Comparison of ENCODE assay signal across 14 cellular contexts in the genomic region with DNA sequence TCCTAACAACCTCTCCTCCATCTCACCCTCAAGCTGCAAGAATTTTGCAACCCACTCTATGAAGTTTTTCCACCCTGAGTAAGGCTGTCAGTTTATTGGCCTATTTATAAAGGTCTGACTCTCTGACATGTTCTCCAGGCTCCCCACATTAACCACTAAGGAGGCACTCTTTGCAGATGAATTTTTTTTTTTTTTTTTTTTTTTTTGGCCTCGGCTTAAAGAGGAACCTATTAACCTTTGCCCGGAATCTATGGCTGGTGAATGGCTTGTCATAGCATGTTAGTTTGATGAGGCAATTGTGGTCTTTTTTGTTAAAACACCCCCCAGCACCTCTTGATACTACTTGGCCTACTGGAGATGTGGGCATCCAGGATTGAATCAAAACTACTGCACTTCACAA. TPM values are rescaled to one million over a fixed set of nuclear protein-coding genes. Genes with fewer than 3 reads are reported as not detected.
DNase-seq lines count a peak whose midpoint lies in the region; ATAC-seq, FAIRE-seq and TF ChIP-seq lines count a peak whose summit lies in the region.
"Had no signal": no experiment of that assay in that cellular context is flagged by ENCODE, and none has a peak within 500 bp of the region (broad histone marks: within the 10 kb centered on the region; RNA-seq: fewer than 3 reads in every experiment).

No MANE protein-coding gene starts in this region.

- ATAC-seq in GM18511 (IDR thresholded peaks at IDR 0.05; ENCODE audit: unreplicated experiment) = peak; percentile 61
- ATAC-seq: Right ventricle myocardium inferior had no signal

- H2AFZ ChIP-seq in smooth muscle cell (ENCODE audit: low read depth) = no peak overlapping the region

- H3K36me3 ChIP-seq in bronchial epithelial cell (ENCODE audit: control insufficient read depth, insufficient read depth, low read length) (no peaks in the 10 kb centered on the region), smooth muscle cell (ENCODE audit: low read depth) (no peaks in the 10 kb centered on the region), esophagus muscularis mucosa (no peaks in the 10 kb centered on the region)

- no peaks in the 10 kb centered on the region for H3K79me2 ChIP-seq in smooth muscle cell (ENCODE audit: low read depth)

- no peak for FAIRE-seq in bronchial epithelial cell (lab: Jason Lieb, UNC)

- no peak for TF ChIP-seq POLR2A in esophagus muscularis mucosa (IDR thresholded peaks at IDR 0.05; ENCODE audit: low read depth)

- intact Hi-C loops in esophagus muscularis mucosa (cut with DNase I) = no loop called here

- DNase-seq in NOMO-1 (lab: John Stamatoyannopoulos, UW; ENCODE audit: unreplicated experiment in 2 of 2) (peak; percentile 67 to 88), bronchial epithelial cell (ENCODE audit: low read depth) (peak; percentile 67), retina (peak; percentile 79), smooth muscle cell (lab: John Stamatoyannopoulos, UW; ENCODE audit: unreplicated experiment) (no peak), SHP77 (lab: John Stamatoyannopoulos, UW) (no peak), NCI-H2029 (lab: John Stamatoyannopoulos, UW) (no peak), esophagus muscularis mucosa (ENCODE audit: extremely low spot score) (no peak)
- DNase-seq: activated CD4-positive, alpha-beta memory T cell treated with anti-CD3 and anti-CD28 coated beads for 36 hours; activated effector memory CD4-positive, alpha-beta T cell treated with anti-CD3 and anti-CD28 coated beads, Interleukin-2, amount 50 U/mL, for 16 hours; dermis blood vessel endothelial cell; DMS53; T1000 had no signal

- TF ChIP-seq EP300 in esophagus muscularis mucosa (IDR thresholded peaks at IDR 0.05) = no peak

- no peaks in the 10 kb centered on the region for H3F3A ChIP-seq in smooth muscle cell (ENCODE audit: low read depth)

- H3K27ac ChIP-seq in smooth muscle cell (ENCODE audit: low read depth) = no peak overlapping the region
- H3K27ac ChIP-seq in esophagus muscularis mucosa (replicated peaks in 1 of 4) = no peak overlapping the region

- H3K4me3 ChIP-seq in bronchial epithelial cell (ENCODE audit: low read depth, low read length) (no peak overlapping the region), smooth muscle cell (no peak overlapping the region), esophagus muscularis mucosa (no peak overlapping the region)

- H3K27me3 ChIP-seq in bronchial epithelial cell (ENCODE audit: control insufficient read depth, insufficient read depth, low read length) (no peaks in the 10 kb centered on the region), smooth muscle cell (ENCODE audit: low read depth) (no peaks in the 10 kb centered on the region), esophagus muscularis mucosa (no peaks in the 10 kb centered on the region)

- 65% methylated on average over 2 of the region's 2 CpGs for WGBS in smooth muscle cell (ENCODE audit: low lambda C conversion rate)
- WGBS in esophagus muscularis mucosa = 80% methylated on average over 2 of the region's 2 CpGs

- H3K9me3 ChIP-seq in smooth muscle cell (replicated peaks; ENCODE audit: low read depth) (no peaks in the 10 kb centered on the region), esophagus muscularis mucosa (no peaks in the 10 kb centered on the region)

- H3K4me1 ChIP-seq in smooth muscle cell (ENCODE audit: low read depth) (no peaks in the 10 kb centered on the region), esophagus muscularis mucosa (no peaks in the 10 kb centered on the region)

- H4K20me1 ChIP-seq in smooth muscle cell (ENCODE audit: low read depth) = no peaks in the 10 kb centered on the region

- TF ChIP-seq CTCF in bronchial epithelial cell (IDR thresholded peaks at IDR 0.05; ENCODE audit: insufficient read depth, low read length, severe bottlenecking) (no peak), smooth muscle cell (IDR thresholded peaks at IDR 0.05; ENCODE audit: borderline replicate concordance, insufficient read depth, poor library complexity, severe bottlenecking) (no peak), esophagus muscularis mucosa (IDR thresholded peaks at IDR 0.05) (no peak)

- no peak overlapping the region for H3K4me2 ChIP-seq in smooth muscle cell

- no peak overlapping the region for H3K9ac ChIP-seq in smooth muscle cell (ENCODE audit: low read depth)

RNA-seq across cellular contexts. Expression of a gene that starts 57.1 kb away (rescaled TPM):
- total RNA-seq in bronchial epithelial cell = 0.26 and 0.38 TPM in 2 replicates
- not detected in 2 replicates for total RNA-seq in smooth muscle cell
- polyA plus RNA-seq in smooth muscle cell = 0.27 and 0.51 TPM in 2 replicates
- 10 to 100 TPM in 3 of 4 donors, 1 to 10 TPM in 1; 9.8 to 31.3 (median 13.5) TPM for total RNA-seq in esophagus muscularis mucosa

Comparison
In these comparisons a context has a peak if more than half of its experiments do, and no peak if none do; other contexts are left out.
1. DNase-seq: peak in NOMO-1 (2 of 2), bronchial epithelial cell (single experiment) and retina (single experiment); none in smooth muscle cell (single experiment), SHP77 (0 of 2), NCI-H2029 (single experiment) and esophagus muscularis mucosa (single experiment).